14 cellular contexts compared by ENCODE assay signal in the genomic region with DNA sequence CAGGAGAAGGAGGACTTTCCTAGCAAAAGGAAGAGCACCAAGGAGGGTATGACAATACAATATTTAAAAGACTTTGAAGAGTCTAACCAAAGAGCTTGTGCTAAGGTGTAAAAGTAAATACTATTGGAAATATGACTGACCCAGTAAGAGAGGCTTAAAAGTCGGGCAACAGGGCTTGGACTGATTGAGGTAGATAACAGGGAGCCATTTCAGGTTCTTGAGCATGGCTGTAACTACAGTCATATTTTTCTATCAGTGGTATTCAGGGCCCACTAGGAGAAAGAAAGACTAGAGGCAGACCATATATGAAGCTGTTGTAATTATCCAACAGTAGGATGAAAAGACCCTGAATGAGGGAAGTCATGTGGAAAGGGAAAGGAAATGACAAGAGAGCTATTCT.
DNase-seq lines count a peak whose midpoint lies in the region; ATAC-seq and TF ChIP-seq lines count a peak whose summit lies in the region.
"Had no signal": no experiment of that assay in that cellular context is flagged by ENCODE, and none has a peak within 500 bp of the region (broad histone marks: within the 10 kb centered on the region; RNA-seq: fewer than 3 reads in every experiment).

No MANE protein-coding gene starts in this region.

- H3K9me3 ChIP-seq in CD4-positive, alpha-beta T cell (ENCODE audit: control insufficient read depth, low read length): no peaks in the 10 kb centered on the region
- no peaks in the 10 kb centered on the region for H3K9me3 ChIP-seq in right atrium auricular region
- H3K9me3 ChIP-seq: esophagus muscularis mucosa had no signal

- peaks cover 4% of the 10 kb centered on the region for H3K36me3 ChIP-seq in right atrium auricular region

- POLR2A ChIA-PET in CD4-positive, alpha-beta T cell (lab: Charles Lee): interaction anchor here (0.8 to 2.4 kb wide), 4 partner anchors 10 to 109 kb away, joined by 3 to 18 read pairs (median 4); a partner anchor contains a TSS
- POLR2A ChIA-PET in activated CD8-positive, alpha-beta T cell treated with anti-CD3 and anti-CD28 coated beads, Interleukin-2, amount 10 ng/mL, durations not matched to agents 7 days and 5 days (lab: Charles Lee): interaction anchor here (1.6 to 3.3 kb wide), 2 partner anchors 49 to 94 kb away, joined by 3 to 22 read pairs; a partner anchor contains a TSS
- POLR2A ChIA-PET in naive thymus-derived CD8-positive, alpha-beta T cell (lab: Charles Lee): interaction anchor here (0.8 to 1.0 kb wide), 2 partner anchors 35 to 62 kb away, joined by 3 read pairs; no protein-coding TSS in a partner anchor

- H3K4me1 ChIP-seq in right atrium auricular region: peaks cover 0 to 4% of the 10 kb centered on the region in 2 donors

- intact Hi-C loops in CD4-positive, alpha-beta T cell (cut with DNase I, micrococcal nuclease): loop anchor here (2.0 to 5.0 kb wide), 3 partner anchors 15 to 47 kb away; no protein-coding TSS in a partner anchor

- no peaks in the 10 kb centered on the region for H3K27me3 ChIP-seq in CD4-positive, alpha-beta T cell (ENCODE audit: control insufficient read depth, insufficient read depth, low read length)
- H3K27me3 ChIP-seq in right atrium auricular region: no peaks in the 10 kb centered on the region
- H3K27me3 ChIP-seq: esophagus muscularis mucosa had no signal

- no peak for DNase-seq in CD4-positive, alpha-beta T cell
- DNase-seq in activated CD8-positive, alpha-beta T cell treated with anti-CD3 and anti-CD28 coated beads, Interleukin-2, amount 10 ng/mL, durations not matched to agents 7 days and 5 days: no peak
- DNase-seq in naive thymus-derived CD8-positive, alpha-beta T cell: no peak
- no peak for DNase-seq in right atrium auricular region (ENCODE audit: low spot score)
- DNase-seq in NCI-H345 (lab: John Stamatoyannopoulos, UW): no peak
- DNase-seq: GOT3, mammary epithelial cell, NCI-H2107, NCI-H774 had no signal

- H3K27ac ChIP-seq in CD4-positive, alpha-beta T cell (ENCODE audit: low read depth, low read length): no peak overlapping the region
- H3K27ac ChIP-seq in right atrium auricular region: no peak overlapping the region
- H3K27ac ChIP-seq: esophagus muscularis mucosa, RWPE1 had no signal

- peak; percentile 18 for ATAC-seq in CD4-positive, alpha-beta T cell (ENCODE audit: poor library complexity)
- ATAC-seq in GM19455 (IDR thresholded peaks at IDR 0.05; ENCODE audit: unreplicated experiment) (peak; percentile 12), HG03378 (IDR thresholded peaks at IDR 0.05; ENCODE audit: unreplicated experiment) (no peak)
- ATAC-seq in activated CD8-positive, alpha-beta T cell treated with anti-CD3 and anti-CD28 coated beads, Interleukin-2, amount 10 ng/mL, durations not matched to agents 7 days and 5 days: peak; percentile 31
- ATAC-seq in naive thymus-derived CD8-positive, alpha-beta T cell: peak in 1 of 2 donors; percentile 12

- H3K4me3 ChIP-seq in right atrium auricular region: no peak overlapping the region
- H3K4me3 ChIP-seq: esophagus muscularis mucosa had no signal

- peak overlapping the region; percentile 76 for H3K4me3 Mint-ChIP-seq in CD4-positive, alpha-beta T cell
- H3K4me3 Mint-ChIP-seq in activated CD8-positive, alpha-beta T cell treated with anti-CD3 and anti-CD28 coated beads, Interleukin-2, amount 10 ng/mL, durations not matched to agents 7 days and 5 days: peak overlapping the region; percentile 42
- H3K4me3 Mint-ChIP-seq in naive thymus-derived CD8-positive, alpha-beta T cell: peak overlapping the region; percentile 52 to 85 (median 71)
- H3K4me3 Mint-ChIP-seq: WTC11 had no signal

- H3K36me3 Mint-ChIP-seq in CD4-positive, alpha-beta T cell (ENCODE audit: low read depth): peaks cover 24% of the 10 kb centered on the region
- H3K36me3 Mint-ChIP-seq in activated CD8-positive, alpha-beta T cell treated with anti-CD3 and anti-CD28 coated beads, Interleukin-2, amount 10 ng/mL, durations not matched to agents 7 days and 5 days (ENCODE audit: low read depth): peaks cover 13% of the 10 kb centered on the region
- peaks cover 10 to 32% (median 11%) of the 10 kb centered on the region in 3 donors for H3K36me3 Mint-ChIP-seq in naive thymus-derived CD8-positive, alpha-beta T cell

- peaks cover 47% of the 10 kb centered on the region for H3K4me1 Mint-ChIP-seq in CD4-positive, alpha-beta T cell (ENCODE audit: low read depth)
- peaks cover 31% of the 10 kb centered on the region for H3K4me1 Mint-ChIP-seq in activated CD8-positive, alpha-beta T cell treated with anti-CD3 and anti-CD28 coated beads, Interleukin-2, amount 10 ng/mL, durations not matched to agents 7 days and 5 days (ENCODE audit: low read depth)
- H3K4me1 Mint-ChIP-seq in naive thymus-derived CD8-positive, alpha-beta T cell: peaks cover 16 to 44% (median 32%) of the 10 kb centered on the region in 4 donors

- no peak for TF ChIP-seq CTCF in CD4-positive, alpha-beta T cell (IDR thresholded peaks at IDR 0.05)
- TF ChIP-seq CTCF in right atrium auricular region (IDR thresholded peaks at IDR 0.05): no peak

- peak overlapping the region; percentile 90 for H3K27ac Mint-ChIP-seq in CD4-positive, alpha-beta T cell
- H3K27ac Mint-ChIP-seq in activated CD8-positive, alpha-beta T cell treated with anti-CD3 and anti-CD28 coated beads, Interleukin-2, amount 10 ng/mL, durations not matched to agents 7 days and 5 days: peak overlapping the region; percentile 71
- peak overlapping the region; percentile 24 to 93 (median 88) for H3K27ac Mint-ChIP-seq in naive thymus-derived CD8-positive, alpha-beta T cell

- H3K9me3 Mint-ChIP-seq in CD4-positive, alpha-beta T cell: no peaks in the 10 kb centered on the region
- H3K9me3 Mint-ChIP-seq in activated CD8-positive, alpha-beta T cell treated with anti-CD3 and anti-CD28 coated beads, Interleukin-2, amount 10 ng/mL, durations not matched to agents 7 days and 5 days (ENCODE audit: insufficient read depth): no peaks in the 10 kb centered on the region
- no peaks in the 10 kb centered on the region for H3K9me3 Mint-ChIP-seq in naive thymus-derived CD8-positive, alpha-beta T cell
- H3K9me3 Mint-ChIP-seq: WTC11 had no signal

- CTCF ChIA-PET in CD4-positive, alpha-beta T cell (lab: Charles Lee): interaction anchor here (1.5 kb wide), 1 partner anchor 15 kb away, joined by 4 read pairs; no protein-coding TSS in a partner anchor
- CTCF ChIA-PET in activated CD8-positive, alpha-beta T cell treated with anti-CD3 and anti-CD28 coated beads, Interleukin-2, amount 10 ng/mL, durations not matched to agents 7 days and 5 days (lab: Charles Lee): interaction anchor here (0.7 to 3.3 kb wide), 11 partner anchors 8 to 180 kb away, joined by 3 to 13 read pairs (median 5); a partner anchor contains a TSS

- no peaks in the 10 kb centered on the region for H3K27me3 Mint-ChIP-seq in CD4-positive, alpha-beta T cell
- H3K27me3 Mint-ChIP-seq in activated CD8-positive, alpha-beta T cell treated with anti-CD3 and anti-CD28 coated beads, Interleukin-2, amount 10 ng/mL, durations not matched to agents 7 days and 5 days (ENCODE audit: low read depth): no peaks in the 10 kb centered on the region
- H3K27me3 Mint-ChIP-seq in naive thymus-derived CD8-positive, alpha-beta T cell: no peaks in the 10 kb centered on the region
